ENCODE assay signal across 1 cellular context in genomic region chr15:78565097-78565950, GRCh38.
TF ChIP-seq lines count a peak whose summit lies in the region.

TSS of gene CHRNA5 (plus strand) at chr15:78565520. CDS start at chr15:78565720, 200 bp downstream.

TF ChIP-seq in HEK293, 187 proteins besides CTCF, POLR2A, EP300 and RAD21 (continued from another document):
- TF ChIP-seq, protein P1, sequence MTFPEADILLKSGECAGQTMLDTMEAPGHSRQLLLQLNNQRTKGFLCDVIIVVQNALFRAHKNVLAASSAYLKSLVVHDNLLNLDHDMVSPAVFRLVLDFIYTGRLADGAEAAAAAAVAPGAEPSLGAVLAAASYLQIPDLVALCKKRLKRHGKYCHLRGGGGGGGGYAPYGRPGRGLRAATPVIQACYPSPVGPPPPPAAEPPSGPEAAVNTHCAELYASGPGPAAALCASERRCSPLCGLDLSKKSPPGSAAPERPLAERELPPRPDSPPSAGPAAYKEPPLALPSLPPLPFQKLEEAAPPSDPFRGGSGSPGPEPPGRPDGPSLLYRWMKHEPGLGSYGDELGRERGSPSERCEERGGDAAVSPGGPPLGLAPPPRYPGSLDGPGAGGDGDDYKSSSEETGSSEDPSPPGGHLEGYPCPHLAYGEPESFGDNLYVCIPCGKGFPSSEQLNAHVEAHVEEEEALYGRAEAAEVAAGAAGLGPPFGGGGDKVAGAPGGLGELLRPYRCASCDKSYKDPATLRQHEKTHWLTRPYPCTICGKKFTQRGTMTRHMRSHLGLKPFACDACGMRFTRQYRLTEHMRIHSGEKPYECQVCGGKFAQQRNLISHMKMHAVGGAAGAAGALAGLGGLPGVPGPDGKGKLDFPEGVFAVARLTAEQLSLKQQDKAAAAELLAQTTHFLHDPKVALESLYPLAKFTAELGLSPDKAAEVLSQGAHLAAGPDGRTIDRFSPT (tag by site-specific recombination; IDR thresholded peaks at IDR 0.05), result no peak
- TF ChIP-seq PRDM10 (tag by site-specific recombination; IDR thresholded peaks at IDR 0.05), result peak; percentile 72
- TF ChIP-seq ZBTB17 (tag by site-specific recombination; IDR thresholded peaks at IDR 0.05), result peak; percentile 92
- peak; percentile 57; the same call in 1 of the 2 replicates for TF ChIP-seq ZBTB44 (tag by site-specific recombination; IDR thresholded peaks at IDR 0.05)
- TF ChIP-seq ZNF514 (tag by site-specific recombination; IDR thresholded peaks at IDR 0.05), result no peak
- TF ChIP-seq ZNF76 (tag by site-specific recombination; IDR thresholded peaks at IDR 0.05; ENCODE audit: borderline replicate concordance, low read depth), result no peak
- TF ChIP-seq GLIS1 (tag by site-specific recombination; IDR thresholded peaks at IDR 0.05), result no peak
- TF ChIP-seq ZBTB8A (tag by site-specific recombination; IDR thresholded peaks at IDR 0.05), result peak; percentile 88; the same call in 1 of the 2 replicates
- peak; percentile 69; the same call in 1 of the 2 replicates for TF ChIP-seq ZNF660 (tag by site-specific recombination; IDR thresholded peaks at IDR 0.05)
- 0 out of 2 replicates have a peak, but pooled peaks have one; percentile 9 for TF ChIP-seq ZNF341 (tag by site-specific recombination; IDR thresholded peaks at IDR 0.05; ENCODE audit: low read depth)
- TF ChIP-seq, protein P2, sequence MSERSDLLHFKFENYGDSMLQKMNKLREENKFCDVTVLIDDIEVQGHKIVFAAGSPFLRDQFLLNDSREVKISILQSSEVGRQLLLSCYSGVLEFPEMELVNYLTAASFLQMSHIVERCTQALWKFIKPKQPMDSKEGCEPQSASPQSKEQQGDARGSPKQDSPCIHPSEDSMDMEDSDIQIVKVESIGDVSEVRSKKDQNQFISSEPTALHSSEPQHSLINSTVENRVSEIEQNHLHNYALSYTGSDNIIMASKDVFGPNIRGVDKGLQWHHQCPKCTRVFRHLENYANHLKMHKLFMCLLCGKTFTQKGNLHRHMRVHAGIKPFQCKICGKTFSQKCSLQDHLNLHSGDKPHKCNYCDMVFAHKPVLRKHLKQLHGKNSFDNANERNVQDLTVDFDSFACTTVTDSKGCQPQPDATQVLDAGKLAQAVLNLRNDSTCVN (tag by site-specific recombination; optimal IDR thresholded peaks at IDR 0.05), result peak; percentile 78
- peak; percentile 6; the same call in 1 of the 2 replicates for TF ChIP-seq ZIC2 (tag by site-specific recombination; IDR thresholded peaks at IDR 0.05)
- TF ChIP-seq SP3 (tag by site-specific recombination; IDR thresholded peaks at IDR 0.05), result peak; percentile 85
- TF ChIP-seq ZNF677 (tag by site-specific recombination; IDR thresholded peaks at IDR 0.05), result peak; percentile 63; the same call in 1 of the 2 replicates
- 0 out of 2 replicates have a peak, but pooled peaks have one; percentile 16 for TF ChIP-seq YY1 (tag by site-specific recombination; IDR thresholded peaks at IDR 0.05)
- peak; percentile 81 for TF ChIP-seq IKZF3 (tag by site-specific recombination; IDR thresholded peaks at IDR 0.05)
- TF ChIP-seq OSR2 (tag by site-specific recombination; IDR thresholded peaks at IDR 0.05), result peak; percentile 77
- no peak for TF ChIP-seq ZNF302 (tag by site-specific recombination; IDR thresholded peaks at IDR 0.05; ENCODE audit: low read depth)
- no peak for TF ChIP-seq SP7 (tag by site-specific recombination; IDR thresholded peaks at IDR 0.05)
